8 cellular contexts compared by ENCODE assay signal in genomic region chr2:241659150-241659739, GRCh38. TPM values are rescaled to one million over a fixed set of nuclear protein-coding genes. Genes with fewer than 3 reads are reported as not detected.
DNase-seq lines count a peak whose midpoint lies in the region; ATAC-seq, FAIRE-seq and TF ChIP-seq lines count a peak whose summit lies in the region.

No MANE protein-coding gene starts in this region.

- no peaks in the 10 kb centered on the region for H3K4me1 ChIP-seq in HepG2 (ENCODE audit: insufficient read depth, low read length)

- TF ChIP-seq RAD21 in HepG2 (CRISPR knock-in tag; IDR thresholded peaks at IDR 0.05): peak; percentile 93

- FAIRE-seq in HepG2 (lab: Jason Lieb, UNC): peak; percentile 95

- BruUV-seq in HepG2 (replicated peaks; lab: Mats Ljungman, UMichigan): no TSS peak

- H3K4me1 Mint-ChIP-seq in stimulated activated naive CD8-positive, alpha-beta T cell treated with anti-CD3 and anti-CD28 coated beads, Interleukin-15, amount 100 ng/mL, for 72 hours: peaks cover under 1% of the 10 kb centered on the region

- CTCF ChIA-PET in HepG2 (lab: Yijun Ruan, JAX; ENCODE audit: low intra/inter-chr PET ratio, low total read pairs): interaction anchor here (0.7 to 1.7 kb wide), 6 partner anchors 14 to 808 kb away, joined by 3 to 7 read pairs (median 4); partner anchors contain the start of genes ATG4B and THAP4

- peak; percentile 74 for ATAC-seq in HepG2
- ATAC-seq in stimulated activated naive CD8-positive, alpha-beta T cell treated with anti-CD3 and anti-CD28 coated beads, Interleukin-15, amount 100 ng/mL, for 72 hours: no peak
- ATAC-seq in GM18502 (IDR thresholded peaks at IDR 0.05; ENCODE audit: poor library complexity, unreplicated experiment): no peak

- no peak overlapping the region for H3K27ac Mint-ChIP-seq in stimulated activated naive CD8-positive, alpha-beta T cell treated with anti-CD3 and anti-CD28 coated beads, Interleukin-15, amount 100 ng/mL, for 72 hours

- no peaks in the 10 kb centered on the region; the same call in 1 of the 2 replicates for H4K20me1 ChIP-seq in HepG2 (ENCODE audit: insufficient read depth, low read length)

- H3K9me3 Mint-ChIP-seq in stimulated activated naive CD8-positive, alpha-beta T cell treated with anti-CD3 and anti-CD28 coated beads, Interleukin-15, amount 100 ng/mL, for 72 hours: no peaks in the 10 kb centered on the region

- 66% methylated on average over 22 of the region's 26 CpGs for WGBS in HepG2 (ENCODE audit: low lambda C conversion rate)

- H3K9ac ChIP-seq in HepG2 (ENCODE audit: insufficient read depth, low read depth, low read length): no peak overlapping the region

- no peak overlapping the region for H3K4me3 ChIP-seq in HepG2 (replicated peaks in 1 of 3; ENCODE audit: insufficient read depth in 1 of 3, low read depth in 2 of 3, low read length in 3 of 3)

- H3K9me3 ChIP-seq in HepG2 (ENCODE audit: low read length): no peaks in the 10 kb centered on the region

- intact Hi-C loops in HepG2 (cut with micrococcal nuclease; ENCODE audit: unreplicated experiment): loop anchor here (1.0 kb wide), 1 partner anchor 18 kb away; no protein-coding TSS in a partner anchor

- no peaks in the 10 kb centered on the region for H3K27me3 ChIP-seq in HepG2 (ENCODE audit: control insufficient read depth in 1 of 2, insufficient read depth in 2 of 2, low read length in 2 of 2)

- DNase-seq in DMS153 (lab: John Stamatoyannopoulos, UW): peak; percentile 1
- peak; percentile 62 for DNase-seq in KBM-7
- peak; percentile 25 for DNase-seq in SKM-1 (lab: John Stamatoyannopoulos, UW; ENCODE audit: unreplicated experiment)
- DNase-seq in cerebellar nuclear complex (lab: John Stamatoyannopoulos, UW): peak; percentile 7 to 10
- peak; percentile 78 for DNase-seq in HepG2 (ENCODE audit: low spot score)
- DNase-seq in stimulated activated naive CD8-positive, alpha-beta T cell treated with anti-CD3 and anti-CD28 coated beads, Interleukin-15, amount 100 ng/mL, for 72 hours: peak; percentile 19 to 33
- no peak for DNase-seq in GM13976 (ENCODE audit: low spot score)

- POLR2A ChIA-PET in HepG2 (lab: Yijun Ruan, JAX): interaction anchor here (1.0 to 2.6 kb wide), 5 partner anchors 13 to 43 kb away, joined by 3 to 18 read pairs (median 8); partner anchors contain the start of genes ATG4B, DTYMK, ING5 and THAP4

- TF ChIP-seq EP300 in HepG2 (IDR thresholded peaks at IDR 0.05; ENCODE audit: low read depth in 2 of 2, low read length in 2 of 2): no peak
- TF ChIP-seq EP300 in HepG2 (CRISPR knock-in tag; IDR thresholded peaks at IDR 0.05; ENCODE audit: borderline replicate concordance): no peak

- in situ Hi-C loops in KBM-7 (cut with MboI; ENCODE audit: low pct_unique_long_range_greater_than_20kb, low sequenced_read_pairs) (no loop called here), HepG2 (cut with HindIII; ENCODE audit: extremely low pct_ligation_motif_present, low pct_unique_long_range_greater_than_20kb) (loop anchor here (5.0 kb wide), 1 partner anchor 107 kb away; no protein-coding TSS in a partner anchor), GM13976 (cut with MboI; ENCODE audit: low sequenced_read_pairs, unreplicated experiment) (no loop called here)

- H3K27me3 Mint-ChIP-seq in stimulated activated naive CD8-positive, alpha-beta T cell treated with anti-CD3 and anti-CD28 coated beads, Interleukin-15, amount 100 ng/mL, for 72 hours: no peaks in the 10 kb centered on the region

- TF ChIP-seq POLR2A in HepG2 (IDR thresholded peaks at IDR 0.05; ENCODE audit: insufficient read depth in 1 of 2, low read depth in 2 of 2, low read length in 2 of 2): no peak

- H3K36me3 ChIP-seq in HepG2 (replicated peaks in 1 of 2; ENCODE audit: control insufficient read depth in 1 of 2, insufficient read depth in 2 of 2, low read length in 2 of 2): peaks cover 41 to 71% of the 10 kb centered on the region in 2 experiments

- TF ChIP-seq CTCF in HepG2 (CRISPR knock-in tag; IDR thresholded peaks at IDR 0.05): peak; percentile 93
- TF ChIP-seq CTCF in GM13976 (IDR thresholded peaks at IDR 0.05; ENCODE audit: borderline replicate concordance, control extremely low read depth, extremely low read depth, insufficient read depth, missing control alignments): no peak

- H2AFZ ChIP-seq in HepG2 (ENCODE audit: low read length): no peak overlapping the region

- H3K4me2 ChIP-seq in HepG2 (ENCODE audit: low read depth, low read length): no peak overlapping the region

- H3K79me2 ChIP-seq in HepG2 (ENCODE audit: insufficient read depth, low read length): peaks cover 3% of the 10 kb centered on the region

- no peak overlapping the region for H3K4me3 Mint-ChIP-seq in stimulated activated naive CD8-positive, alpha-beta T cell treated with anti-CD3 and anti-CD28 coated beads, Interleukin-15, amount 100 ng/mL, for 72 hours

- peak overlapping the region; percentile 18 for H3K27ac ChIP-seq in HepG2 (ENCODE audit: extremely low read length, insufficient read depth, low read length)

RNA-seq across cellular contexts. Expression of gene ATG4B, which starts 21.8 kb away (rescaled TPM):
- 95.5 and 96.3 TPM in 2 replicates for total RNA-seq in HepG2 (2016; rRNA removed; fragmentation: Illumina TruSeq; extraction: Trizol)
- total RNA-seq in HepG2 (2016; cell fraction: cytosol; rRNA removed; fragmentation: Illumina TruSeq; extraction: Trizol; ENCODE audit: low read depth): 36.7 and 38.3 TPM in 2 replicates
- 89.4 and 100 TPM in 2 replicates for total RNA-seq in HepG2 (2016; cell fraction: insoluble cytoplasmic fraction; rRNA removed; fragmentation: Illumina TruSeq; extraction: Trizol)
- 29.3 and 29.5 TPM in 2 replicates for total RNA-seq in HepG2 (2016; cell fraction: membrane; rRNA removed; fragmentation: Illumina TruSeq; extraction: Trizol)
- 81.6 and 83.5 TPM in 2 replicates for total RNA-seq in HepG2 (2016; cell fraction: nucleus; rRNA removed; fragmentation: Illumina TruSeq; extraction: Trizol)
- polyA plus RNA-seq in HepG2 (2011; rRNA removed): 239 and 300 TPM in 2 replicates
- 143 and 145 TPM in 2 replicates for polyA plus RNA-seq in HepG2 (2011; cell fraction: cytosol; rRNA removed)
- polyA plus RNA-seq in HepG2 (2011; cell fraction: nucleus; rRNA removed): 1,044 and 1,316 TPM in 2 replicates
- polyA plus RNA-seq in HepG2 (2012): 190 and 212 TPM in 2 replicates
- 14.7 and 15.7 TPM in 2 replicates for polyA plus RNA-seq in HepG2 (2016; cell fraction: cytosol; fragmentation: Illumina TruSeq; extraction: Trizol; ENCODE audit: low read depth)
- polyA plus RNA-seq in HepG2 (2016; cell fraction: insoluble cytoplasmic fraction; fragmentation: Illumina TruSeq; extraction: Trizol; ENCODE audit: low read depth): 75.1 and 104 TPM in 2 replicates
- polyA plus RNA-seq in HepG2 (2016; cell fraction: membrane; fragmentation: Illumina TruSeq; extraction: Trizol; ENCODE audit: low read depth): 19.2 and 21.6 TPM in 2 replicates
- 244 TPM in 2 replicates for polyA plus RNA-seq in HepG2 (2016; cell fraction: nucleus; fragmentation: Illumina TruSeq; extraction: Trizol; ENCODE audit: insufficient read depth, low read depth)
- 85.8 and 275 TPM in 2 replicates for polyA minus RNA-seq in HepG2 (2011; rRNA and poly(A)+ RNA removed; ENCODE audit: low replicate concordance)
- 75.1 and 78.1 TPM in 2 replicates for polyA minus RNA-seq in HepG2 (2011; cell fraction: cytosol; rRNA and poly(A)+ RNA removed)
- 203 and 244 TPM in 2 replicates for polyA minus RNA-seq in HepG2 (2011; cell fraction: nucleus; rRNA and poly(A)+ RNA removed)

RNA-seq across cellular contexts. Expression of gene THAP4, which starts 22.3 kb away (rescaled TPM):
- total RNA-seq in HepG2 (2016; rRNA removed; fragmentation: Illumina TruSeq; extraction: Trizol): 68.2 and 75.7 TPM in 2 replicates
- 133 and 143 TPM in 2 replicates for total RNA-seq in HepG2 (2016; cell fraction: cytosol; rRNA removed; fragmentation: Illumina TruSeq; extraction: Trizol; ENCODE audit: low read depth)
- 59.6 and 76.6 TPM in 2 replicates for total RNA-seq in HepG2 (2016; cell fraction: insoluble cytoplasmic fraction; rRNA removed; fragmentation: Illumina TruSeq; extraction: Trizol)
- 167 and 184 TPM in 2 replicates for total RNA-seq in HepG2 (2016; cell fraction: membrane; rRNA removed; fragmentation: Illumina TruSeq; extraction: Trizol)
- total RNA-seq in HepG2 (2016; cell fraction: nucleus; rRNA removed; fragmentation: Illumina TruSeq; extraction: Trizol): 30.7 and 35.8 TPM in 2 replicates
- 59.7 and 70.2 TPM in 2 replicates for polyA plus RNA-seq in HepG2 (2011; rRNA removed)
- 54.6 and 83.4 TPM in 2 replicates for polyA plus RNA-seq in HepG2 (2011; cell fraction: cytosol; rRNA removed)
- polyA plus RNA-seq in HepG2 (2011; cell fraction: nucleus; rRNA removed): 44.5 and 45.2 TPM in 2 replicates
- polyA plus RNA-seq in HepG2 (2012): 52.8 and 71.5 TPM in 2 replicates
- polyA plus RNA-seq in HepG2 (2016; cell fraction: cytosol; fragmentation: Illumina TruSeq; extraction: Trizol; ENCODE audit: low read depth): 151 and 156 TPM in 2 replicates
- polyA plus RNA-seq in HepG2 (2016; cell fraction: insoluble cytoplasmic fraction; fragmentation: Illumina TruSeq; extraction: Trizol; ENCODE audit: low read depth): 70.7 and 84.7 TPM in 2 replicates
- 183 and 195 TPM in 2 replicates for polyA plus RNA-seq in HepG2 (2016; cell fraction: membrane; fragmentation: Illumina TruSeq; extraction: Trizol; ENCODE audit: low read depth)
- 54.6 and 58.8 TPM in 2 replicates for polyA plus RNA-seq in HepG2 (2016; cell fraction: nucleus; fragmentation: Illumina TruSeq; extraction: Trizol; ENCODE audit: insufficient read depth, low read depth)
- polyA minus RNA-seq in HepG2 (2011; rRNA and poly(A)+ RNA removed; ENCODE audit: low replicate concordance): 38.3 and 105 TPM in 2 replicates
- polyA minus RNA-seq in HepG2 (2011; cell fraction: cytosol; rRNA and poly(A)+ RNA removed): 40.5 and 45.2 TPM in 2 replicates
- polyA minus RNA-seq in HepG2 (2011; cell fraction: nucleus; rRNA and poly(A)+ RNA removed): 18.9 and 20.6 TPM in 2 replicates

RNA-seq across cellular contexts. Expression of gene DTYMK, which starts 27.4 kb away (rescaled TPM):
- 124 and 134 TPM in 2 replicates for total RNA-seq in HepG2 (2016; rRNA removed; fragmentation: Illumina TruSeq; extraction: Trizol)
- 63.0 and 77.3 TPM in 2 replicates for total RNA-seq in HepG2 (2016; cell fraction: cytosol; rRNA removed; fragmentation: Illumina TruSeq; extraction: Trizol; ENCODE audit: low read depth)
- total RNA-seq in HepG2 (2016; cell fraction: insoluble cytoplasmic fraction; rRNA removed; fragmentation: Illumina TruSeq; extraction: Trizol): 125 and 130 TPM in 2 replicates
- 99.9 and 116 TPM in 2 replicates for total RNA-seq in HepG2 (2016; cell fraction: membrane; rRNA removed; fragmentation: Illumina TruSeq; extraction: Trizol)
- total RNA-seq in HepG2 (2016; cell fraction: nucleus; rRNA removed; fragmentation: Illumina TruSeq; extraction: Trizol): 56.0 and 67.3 TPM in 2 replicates
- 39.5 and 57.5 TPM in 2 replicates for polyA plus RNA-seq in HepG2 (2011; rRNA removed)
- polyA plus RNA-seq in HepG2 (2011; cell fraction: cytosol; rRNA removed): 30.6 and 53.2 TPM in 2 replicates
- polyA plus RNA-seq in HepG2 (2011; cell fraction: nucleus; rRNA removed): 36.9 and 39.6 TPM in 2 replicates
- polyA plus RNA-seq in HepG2 (2012): 29.8 and 41.3 TPM in 2 replicates
- 57.1 and 73.3 TPM in 2 replicates for polyA plus RNA-seq in HepG2 (2016; cell fraction: cytosol; fragmentation: Illumina TruSeq; extraction: Trizol; ENCODE audit: low read depth)
- 98.3 and 102 TPM in 2 replicates for polyA plus RNA-seq in HepG2 (2016; cell fraction: insoluble cytoplasmic fraction; fragmentation: Illumina TruSeq; extraction: Trizol; ENCODE audit: low read depth)
- 74.9 and 82.8 TPM in 2 replicates for polyA plus RNA-seq in HepG2 (2016; cell fraction: membrane; fragmentation: Illumina TruSeq; extraction: Trizol; ENCODE audit: low read depth)
- 101 and 105 TPM in 2 replicates for polyA plus RNA-seq in HepG2 (2016; cell fraction: nucleus; fragmentation: Illumina TruSeq; extraction: Trizol; ENCODE audit: insufficient read depth, low read depth)
- polyA minus RNA-seq in HepG2 (2011; rRNA and poly(A)+ RNA removed; ENCODE audit: low replicate concordance): 26.4 and 34.1 TPM in 2 replicates
- 11.1 and 15.5 TPM in 2 replicates for polyA minus RNA-seq in HepG2 (2011; cell fraction: cytosol; rRNA and poly(A)+ RNA removed)
- polyA minus RNA-seq in HepG2 (2011; cell fraction: nucleus; rRNA and poly(A)+ RNA removed): 13.2 and 17.9 TPM in 2 replicates

RNA-seq across cellular contexts. Expression of gene ING5, which starts 42.6 kb away (rescaled TPM):
- 56.7 and 61.9 TPM in 2 replicates for total RNA-seq in HepG2 (2016; rRNA removed; fragmentation: Illumina TruSeq; extraction: Trizol)
- total RNA-seq in HepG2 (2016; cell fraction: cytosol; rRNA removed; fragmentation: Illumina TruSeq; extraction: Trizol; ENCODE audit: low read depth): 33.4 and 40.8 TPM in 2 replicates
- 56.8 and 63.9 TPM in 2 replicates for total RNA-seq in HepG2 (2016; cell fraction: insoluble cytoplasmic fraction; rRNA removed; fragmentation: Illumina TruSeq; extraction: Trizol)
- 47.0 and 50.8 TPM in 2 replicates for total RNA-seq in HepG2 (2016; cell fraction: membrane; rRNA removed; fragmentation: Illumina TruSeq; extraction: Trizol)
- total RNA-seq in HepG2 (2016; cell fraction: nucleus; rRNA removed; fragmentation: Illumina TruSeq; extraction: Trizol): 51.6 and 62.1 TPM in 2 replicates
- 71.9 and 86.9 TPM in 2 replicates for polyA plus RNA-seq in HepG2 (2011; rRNA removed)
- polyA plus RNA-seq in HepG2 (2011; cell fraction: cytosol; rRNA removed): 79.8 and 81.8 TPM in 2 replicates
- polyA plus RNA-seq in HepG2 (2011; cell fraction: nucleus; rRNA removed): 137 and 149 TPM in 2 replicates
- 47.2 and 55.2 TPM in 2 replicates for polyA plus RNA-seq in HepG2 (2012)
- 25.6 and 28.6 TPM in 2 replicates for polyA plus RNA-seq in HepG2 (2016; cell fraction: cytosol; fragmentation: Illumina TruSeq; extraction: Trizol; ENCODE audit: low read depth)
- 56.0 and 56.2 TPM in 2 replicates for polyA plus RNA-seq in HepG2 (2016; cell fraction: insoluble cytoplasmic fraction; fragmentation: Illumina TruSeq; extraction: Trizol; ENCODE audit: low read depth)
- 51.0 and 51.1 TPM in 2 replicates for polyA plus RNA-seq in HepG2 (2016; cell fraction: membrane; fragmentation: Illumina TruSeq; extraction: Trizol; ENCODE audit: low read depth)
- 128 and 130 TPM in 2 replicates for polyA plus RNA-seq in HepG2 (2016; cell fraction: nucleus; fragmentation: Illumina TruSeq; extraction: Trizol; ENCODE audit: insufficient read depth, low read depth)
- 31.8 and 64.1 TPM in 2 replicates for polyA minus RNA-seq in HepG2 (2011; rRNA and poly(A)+ RNA removed; ENCODE audit: low replicate concordance)
- polyA minus RNA-seq in HepG2 (2011; cell fraction: cytosol; rRNA and poly(A)+ RNA removed): 18.9 and 34.5 TPM in 2 replicates
- polyA minus RNA-seq in HepG2 (2011; cell fraction: nucleus; rRNA and poly(A)+ RNA removed): 55.4 and 70.4 TPM in 2 replicates
